In genomic region chrX:6021316-6022091, GRCh38 we compare ENCODE assay signal across 8 cellular contexts.
DNase-seq lines count a peak whose midpoint lies in the region; ATAC-seq and TF ChIP-seq lines count a peak whose summit lies in the region.

No MANE protein-coding gene starts in this region.

- DNase-seq in activated T-cell treated with anti-CD3 and anti-CD28 coated beads, Interleukin-2, amount 50 U/mL, for 48 hours: peak; percentile 26 to 30
- DNase-seq in activated T-cell treated with anti-CD3 and anti-CD28 coated beads, Interleukin-2, amount 50 U/mL, for 1 hour: no peak
- DNase-seq in HAP-1 (ENCODE audit: low spot score in 2 of 2): peak; percentile 26 to 69
- DNase-seq in NCI-H524 treated with DMSO at 0.1 percent for 48 hours (lab: John Stamatoyannopoulos, UW): peak; percentile 48
- peak; percentile 38 for DNase-seq in colonic mucosa
- DNase-seq in LoVo (ENCODE audit: low spot score): no peak

- H3K27ac ChIP-seq in colonic mucosa: no peak overlapping the region

- peaks cover 3% of the 10 kb centered on the region for H3K27me3 Mint-ChIP-seq in nephron (ENCODE audit: low read depth)

- intact Hi-C loops in colonic mucosa (cut with DNase I): loop anchor here (10.0 kb wide), 1 partner anchor 1903 kb away; the partner anchor contains the start of gene PNPLA4

- H3K27ac Mint-ChIP-seq in nephron: no peak overlapping the region

- H3K9me3 Mint-ChIP-seq in nephron: no peaks in the 10 kb centered on the region

- H3K36me3 Mint-ChIP-seq in nephron (ENCODE audit: low read depth): no peaks in the 10 kb centered on the region

- H3K36me3 ChIP-seq in HAP-1 (replicated peaks) (no peaks in the 10 kb centered on the region), colonic mucosa (no peaks in the 10 kb centered on the region)

- H3K27me3 ChIP-seq in HAP-1 (ENCODE audit: low read depth) (no peaks in the 10 kb centered on the region), colonic mucosa (no peaks in the 10 kb centered on the region)

- no peak overlapping the region for H3K9ac ChIP-seq in colonic mucosa (ENCODE audit: low read depth in 2 of 2, low read length in 2 of 2)

- H3K4me1 Mint-ChIP-seq in nephron: peaks cover 3% of the 10 kb centered on the region

- TF ChIP-seq CTCF in colonic mucosa (IDR thresholded peaks at IDR 0.05): peak; percentile 56
- TF ChIP-seq CTCF in nephron (IDR thresholded peaks at IDR 0.05; ENCODE audit: unreplicated experiment in 3 of 3): peak; percentile 68 to 77 (median 72)

- in situ Hi-C loops in HAP-1 (cut with MboI; ENCODE audit: low sequenced_read_pairs): no loop called here

- H3K4me1 ChIP-seq in HAP-1 (peaks cover 3% of the 10 kb centered on the region; the same call in 1 of the 2 replicates), colonic mucosa (no peaks in the 10 kb centered on the region)

- no peak overlapping the region for H3K4me3 Mint-ChIP-seq in nephron

- H3K4me3 ChIP-seq in HAP-1 (no peak overlapping the region), colonic mucosa (no peak overlapping the region)

- ATAC-seq in GM21423 (IDR thresholded peaks at IDR 0.05; ENCODE audit: unreplicated experiment): no peak

- H3K9me3 ChIP-seq in HAP-1 (no peaks in the 10 kb centered on the region), colonic mucosa (no peaks in the 10 kb centered on the region)

Comparison
In these comparisons a context has a peak if more than half of its experiments do, and no peak if none do; other contexts are left out.
1. DNase-seq: peak in activated T-cell treated with anti-CD3 and anti-CD28 coated beads, Interleukin-2, amount 50 U/mL, for 48 hours (2 of 2), HAP-1 (2 of 2), NCI-H524 treated with DMSO at 0.1 percent for 48 hours (single experiment) and colonic mucosa (single experiment); none in activated T-cell treated with anti-CD3 and anti-CD28 coated beads, Interleukin-2, amount 50 U/mL, for 1 hour (single experiment) and LoVo (single experiment).